Comparison of ENCODE assay signal across 19 cellular contexts in genomic region chr7:114786455-114786854, GRCh38.
DNase-seq lines count a peak whose midpoint lies in the region; ATAC-seq lines count a peak whose summit lies in the region.
"Had no signal": no experiment of that assay in that cellular context is flagged by ENCODE, and none has a peak within 500 bp of the region (broad histone marks: within the 10 kb centered on the region; RNA-seq: fewer than 3 reads in every experiment).

No MANE protein-coding gene starts in this region.

- no peak overlapping the region for H3K27ac ChIP-seq in CD4-positive, alpha-beta memory T cell (ENCODE audit: low read depth, low read length)
- H3K27ac ChIP-seq: A549; BLaER1 treated with 17β-estradiol and CSF1 and Interleukin-3, amounts not matched to agents 10 nM and 100 nM had no signal

- no peak overlapping the region for H3K4me3 Mint-ChIP-seq in activated CD4-positive, alpha-beta T cell treated with anti-CD3 and anti-CD28 coated beads, Interleukin-2, amount 10 ng/mL, durations not matched to agents 7 days and 5 days
- peak overlapping the region; percentile 49 to 83 (median 74) for H3K4me3 Mint-ChIP-seq in CD4-positive, alpha-beta memory T cell
- H3K4me3 Mint-ChIP-seq in T-cell, result peak overlapping the region; percentile 35 to 49 (median 45)
- H3K4me3 Mint-ChIP-seq in activated naive CD8-positive, alpha-beta T cell treated with anti-CD3 and anti-CD28 coated beads for 36 hours, result no peak overlapping the region
- H3K4me3 Mint-ChIP-seq: HFFc6 had no signal

- H3K27ac Mint-ChIP-seq in activated CD4-positive, alpha-beta T cell treated with anti-CD3 and anti-CD28 coated beads, Interleukin-2, amount 10 ng/mL, durations not matched to agents 7 days and 5 days, result peak overlapping the region; percentile 17
- peak overlapping the region in 3 of 7 donors; percentile 27 to 81 (median 52) for H3K27ac Mint-ChIP-seq in CD4-positive, alpha-beta memory T cell
- no peak overlapping the region for H3K27ac Mint-ChIP-seq in T-cell
- peak overlapping the region; percentile 25 for H3K27ac Mint-ChIP-seq in activated naive CD8-positive, alpha-beta T cell treated with anti-CD3 and anti-CD28 coated beads for 36 hours
- H3K27ac Mint-ChIP-seq: HFFc6 had no signal

- POLR2A ChIA-PET in activated CD4-positive, alpha-beta T cell treated with anti-CD3 and anti-CD28 coated beads, Interleukin-2, amount 10 ng/mL, durations not matched to agents 7 days and 5 days (lab: Charles Lee), result no interaction called here
- POLR2A ChIA-PET in CD4-positive, alpha-beta memory T cell (lab: Charles Lee; ENCODE audit: partially characterized antibody), result no interaction called here
- POLR2A ChIA-PET in T-cell (lab: Charles Lee), result no interaction called here

- CTCF ChIA-PET in activated CD4-positive, alpha-beta T cell treated with anti-CD3 and anti-CD28 coated beads, Interleukin-2, amount 10 ng/mL, durations not matched to agents 7 days and 5 days (lab: Charles Lee), result no interaction called here
- CTCF ChIA-PET in CD4-positive, alpha-beta memory T cell (lab: Charles Lee; ENCODE audit: partially characterized antibody), result no interaction called here
- CTCF ChIA-PET in T-cell (lab: Charles Lee), result no interaction called here

- H3K27me3 ChIP-seq in CD4-positive, alpha-beta memory T cell (ENCODE audit: insufficient read depth, low read length), result no peaks in the 10 kb centered on the region
- H3K27me3 ChIP-seq: BLaER1 treated with 17β-estradiol and CSF1 and Interleukin-3, amounts not matched to agents 10 nM and 100 nM; MG63 had no signal

- H3K36me3 Mint-ChIP-seq in activated CD4-positive, alpha-beta T cell treated with anti-CD3 and anti-CD28 coated beads, Interleukin-2, amount 10 ng/mL, durations not matched to agents 7 days and 5 days (ENCODE audit: low read depth), result no peaks in the 10 kb centered on the region
- H3K36me3 Mint-ChIP-seq in CD4-positive, alpha-beta memory T cell, result no peaks in the 10 kb centered on the region
- no peaks in the 10 kb centered on the region for H3K36me3 Mint-ChIP-seq in T-cell
- H3K36me3 Mint-ChIP-seq in activated naive CD8-positive, alpha-beta T cell treated with anti-CD3 and anti-CD28 coated beads for 36 hours, result no peaks in the 10 kb centered on the region

- no peaks in the 10 kb centered on the region for H3K36me3 ChIP-seq in CD4-positive, alpha-beta memory T cell (ENCODE audit: insufficient read depth, low read length)
- H3K36me3 ChIP-seq: BLaER1 treated with 17β-estradiol and CSF1 and Interleukin-3, amounts not matched to agents 10 nM and 100 nM; MG63 had no signal

- peaks cover 8% of the 10 kb centered on the region for H3K4me1 Mint-ChIP-seq in activated CD4-positive, alpha-beta T cell treated with anti-CD3 and anti-CD28 coated beads, Interleukin-2, amount 10 ng/mL, durations not matched to agents 7 days and 5 days
- H3K4me1 Mint-ChIP-seq in CD4-positive, alpha-beta memory T cell, result peaks cover 14 to 28% (median 19%) of the 10 kb centered on the region in 4 donors
- H3K4me1 Mint-ChIP-seq in T-cell, result peaks cover 6 to 20% (median 10%) of the 10 kb centered on the region in 3 donors
- H3K4me1 Mint-ChIP-seq in activated naive CD8-positive, alpha-beta T cell treated with anti-CD3 and anti-CD28 coated beads for 36 hours, result peaks cover 21% of the 10 kb centered on the region

- peaks cover 3% of the 10 kb centered on the region for H3K9me3 Mint-ChIP-seq in activated CD4-positive, alpha-beta T cell treated with anti-CD3 and anti-CD28 coated beads, Interleukin-2, amount 10 ng/mL, durations not matched to agents 7 days and 5 days
- H3K9me3 Mint-ChIP-seq in CD4-positive, alpha-beta memory T cell, result peaks cover 0 to 3% (median 2%) of the 10 kb centered on the region in 8 donors
- no peaks in the 10 kb centered on the region for H3K9me3 Mint-ChIP-seq in T-cell
- peaks cover 1% of the 10 kb centered on the region for H3K9me3 Mint-ChIP-seq in activated naive CD8-positive, alpha-beta T cell treated with anti-CD3 and anti-CD28 coated beads for 36 hours
- H3K9me3 Mint-ChIP-seq: HFFc6 had no signal

- no peaks in the 10 kb centered on the region for H3K4me1 ChIP-seq in CD4-positive, alpha-beta memory T cell (ENCODE audit: insufficient read depth, low read length)
- H3K4me1 ChIP-seq: A549; BLaER1 treated with 17β-estradiol and CSF1 and Interleukin-3, amounts not matched to agents 10 nM and 100 nM; Caco-2 had no signal

- no peaks in the 10 kb centered on the region for H3K9me3 ChIP-seq in CD4-positive, alpha-beta memory T cell (ENCODE audit: control insufficient read depth in 1 of 2, low read length in 2 of 2)
- H3K9me3 ChIP-seq: A549; BLaER1 treated with 17β-estradiol and CSF1 and Interleukin-3, amounts not matched to agents 10 nM and 100 nM; Caco-2; MG63 had no signal

- intact Hi-C loops in CD4-positive, alpha-beta memory T cell (cut with micrococcal nuclease), result no loop called here

- peak overlapping the region in 1 of 2 donors; percentile 7 for H3K4me3 ChIP-seq in CD4-positive, alpha-beta memory T cell (ENCODE audit: low read length in 2 of 2)
- H3K4me3 ChIP-seq: A549; BLaER1 treated with 17β-estradiol and CSF1 and Interleukin-3, amounts not matched to agents 10 nM and 100 nM; MG63 had no signal

- ATAC-seq in T-cell (replicated peaks in 1 of 4) (peak in 1 of 4 experiments; percentile 24), GM19397 (IDR thresholded peaks at IDR 0.05; ENCODE audit: unreplicated experiment) (no peak)
- ATAC-seq: A549 had no signal

- no peaks in the 10 kb centered on the region for H3K27me3 Mint-ChIP-seq in activated CD4-positive, alpha-beta T cell treated with anti-CD3 and anti-CD28 coated beads, Interleukin-2, amount 10 ng/mL, durations not matched to agents 7 days and 5 days
- peaks cover 2 to 4% of the 10 kb centered on the region in 2 donors for H3K27me3 Mint-ChIP-seq in CD4-positive, alpha-beta memory T cell
- H3K27me3 Mint-ChIP-seq in T-cell, result peaks cover 1 to 10% of the 10 kb centered on the region in 2 donors
- peaks cover 16% of the 10 kb centered on the region for H3K27me3 Mint-ChIP-seq in activated naive CD8-positive, alpha-beta T cell treated with anti-CD3 and anti-CD28 coated beads for 36 hours

- DNase-seq in activated CD4-positive, alpha-beta T cell treated with anti-CD3 and anti-CD28 coated beads, Interleukin-2, amount 10 ng/mL, durations not matched to agents 7 days and 5 days, result no peak
- no peak for DNase-seq in activated CD4-positive, alpha-beta T cell treated with anti-CD3 and anti-CD28 coated beads, Interleukin-2, amount 50 U/mL, for 1 hour
- DNase-seq in CD4-positive, alpha-beta memory T cell, result no peak
- DNase-seq in T-cell, result peak in 1 of 34 experiments; percentile 2
- peak; percentile 13 for DNase-seq in activated naive CD8-positive, alpha-beta T cell treated with anti-CD3 and anti-CD28 coated beads for 36 hours
- no peak for DNase-seq in DMS53 treated with DMSO at 0.1 percent for 48 hours (lab: John Stamatoyannopoulos, UW; ENCODE audit: unreplicated experiment)
- DNase-seq in NCI-H1048 (lab: John Stamatoyannopoulos, UW), result no peak
- DNase-seq: Caco-2, DMS153, EL, HFFc6, Karpas-422, MG63, NCI-H1092 treated with DMSO at 0.1 percent for 48 hours, NCI-H510A treated with DMSO at 0.1 percent for 48 hours, Right ventricle myocardium superior had no signal

Comparison
In these comparisons a context has a peak if more than half of its experiments do, and no peak if none do; other contexts are left out.
1. H3K27ac Mint-ChIP-seq: peak in activated CD4-positive, alpha-beta T cell treated with anti-CD3 and anti-CD28 coated beads, Interleukin-2, amount 10 ng/mL, durations not matched to agents 7 days and 5 days (single experiment) and activated naive CD8-positive, alpha-beta T cell treated with anti-CD3 and anti-CD28 coated beads for 36 hours (single experiment); none in T-cell (0 of 2).
2. H3K4me3 Mint-ChIP-seq: peak in CD4-positive, alpha-beta memory T cell (8 of 8) and T-cell (3 of 3); none in activated CD4-positive, alpha-beta T cell treated with anti-CD3 and anti-CD28 coated beads, Interleukin-2, amount 10 ng/mL, durations not matched to agents 7 days and 5 days (single experiment) and activated naive CD8-positive, alpha-beta T cell treated with anti-CD3 and anti-CD28 coated beads for 36 hours (single experiment).